Comparison of ENCODE assay signal across 18 cellular contexts in the genomic region with DNA sequence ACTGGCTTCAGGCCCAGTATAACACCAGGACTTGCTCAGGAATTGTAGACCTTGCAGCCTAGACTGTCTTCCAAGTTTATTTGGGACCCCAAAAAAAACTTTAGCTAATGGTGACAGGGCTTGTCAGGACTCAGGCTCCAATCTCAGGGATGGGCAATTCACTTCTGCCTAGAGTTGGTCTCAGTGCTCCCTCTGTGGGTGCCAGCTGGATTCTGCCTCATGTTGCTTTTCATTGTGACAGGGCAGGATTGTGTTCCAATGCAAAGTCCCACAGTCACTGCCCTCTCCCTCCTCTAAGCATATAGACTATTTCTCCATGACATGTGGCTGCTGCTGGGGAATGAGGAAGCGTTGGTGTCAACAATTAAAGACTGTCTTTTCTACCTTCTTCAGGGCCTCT.
DNase-seq lines count a peak whose midpoint lies in the region; ATAC-seq and TF ChIP-seq lines count a peak whose summit lies in the region.
"Had no signal": no experiment of that assay in that cellular context is flagged by ENCODE, and none has a peak within 500 bp of the region (broad histone marks: within the 10 kb centered on the region; RNA-seq: fewer than 3 reads in every experiment).

No MANE protein-coding gene starts in this region.

- H3K36me3 Mint-ChIP-seq in WTC11 = no peaks in the 10 kb centered on the region
- H3K36me3 Mint-ChIP-seq: CD14-positive monocyte; CD4-positive, alpha-beta memory T cell had no signal

- peaks cover 22% of the 10 kb centered on the region for H3K9me3 Mint-ChIP-seq in WTC11

- WGBS in mesendoderm (ENCODE audit: extremely low coverage, insufficient coverage, low lambda C conversion rate) = no CpG with 5 or more reads among the region's 1 CpG

- no peaks in the 10 kb centered on the region for H3K79me2 ChIP-seq in mesendoderm (ENCODE audit: control insufficient read depth, insufficient read depth, low read length)

- no peaks in the 10 kb centered on the region for H3K4me1 Mint-ChIP-seq in WTC11
- H3K4me1 Mint-ChIP-seq: CD14-positive monocyte; CD4-positive, alpha-beta memory T cell had no signal

- H3K4me3 Mint-ChIP-seq in WTC11 = no peak overlapping the region
- H3K4me3 Mint-ChIP-seq: CD14-positive monocyte; CD4-positive, alpha-beta memory T cell had no signal

- ATAC-seq in WTC11 (peak; percentile 69), HG02588 (IDR thresholded peaks at IDR 0.05; ENCODE audit: unreplicated experiment) (no peak)
- ATAC-seq: A549, K562 had no signal

- H4K8ac ChIP-seq in mesendoderm (ENCODE audit: low read depth, low read length) = no peak overlapping the region

- H3K4me3 ChIP-seq in mesendoderm (ENCODE audit: low read length) = no peak overlapping the region
- H3K4me3 ChIP-seq: A549, BLaER1, K562 had no signal

- H3K36me3 ChIP-seq in mesendoderm (ENCODE audit: control insufficient read depth, insufficient read depth, low read length) = no peaks in the 10 kb centered on the region
- H3K36me3 ChIP-seq: BLaER1 had no signal

- H3K4me2 ChIP-seq in mesendoderm (ENCODE audit: low read length) = no peak overlapping the region
- H3K4me2 ChIP-seq: A549, BLaER1 had no signal

- H2BK120ac ChIP-seq in mesendoderm (ENCODE audit: low read depth, low read length) = no peak overlapping the region

- H3K27ac Mint-ChIP-seq in WTC11 = no peak overlapping the region
- H3K27ac Mint-ChIP-seq: CD4-positive, alpha-beta memory T cell had no signal

- POLR2A ChIA-PET in WTC11 (lab: Charles Lee) = no interaction called here

- H2BK5ac ChIP-seq in mesendoderm (ENCODE audit: low read length) = no peak overlapping the region

- CTCF ChIA-PET in WTC11 (lab: Charles Lee) = interaction anchor here (1.1 kb wide), 1 partner anchor 1442 kb away, joined by 3 read pairs; no protein-coding TSS in a partner anchor

- H4K5ac ChIP-seq in mesendoderm (ENCODE audit: low read length) = no peak overlapping the region

- no peak overlapping the region for H3K27ac ChIP-seq in mesendoderm (ENCODE audit: low read depth, low read length)
- H3K27ac ChIP-seq: 22Rv1, A549, BLaER1, HL-60 had no signal

- H3K4me1 ChIP-seq in mesendoderm (ENCODE audit: control insufficient read depth, low read depth, low read length) = no peaks in the 10 kb centered on the region
- H3K4me1 ChIP-seq: A549, BLaER1 had no signal

- H3K27me3 Mint-ChIP-seq in WTC11 (ENCODE audit: low read depth) = no peaks in the 10 kb centered on the region
- H3K27me3 Mint-ChIP-seq: CD4-positive, alpha-beta memory T cell had no signal

- DNase-seq in DMS53 (lab: John Stamatoyannopoulos, UW) (peak; percentile 4), DMS53 treated with DMSO at 0.1 percent for 48 hours (lab: John Stamatoyannopoulos, UW; ENCODE audit: unreplicated experiment) (no peak), WTC11 (ENCODE audit: low spot score) (no peak), mesendoderm (peak; percentile 42)
- no peak for DNase-seq in stimulated activated CD8-positive, alpha-beta memory T cell treated with anti-CD3 and anti-CD28 coated beads, Interleukin-4, amount 100 ng/mL, for 48 hours
- DNase-seq in activated CD8-positive, alpha-beta memory T cell treated with anti-CD3 and anti-CD28 coated beads for 24 hours = no peak
- DNase-seq: AML-193; CD4-positive, alpha-beta memory T cell; DMS153; HCEC 1CT; IMR-90 had no signal

- no peak for TF ChIP-seq CTCF in WTC11 (IDR thresholded peaks at IDR 0.05)

- H3K23ac ChIP-seq in mesendoderm (ENCODE audit: low read length) = no peak overlapping the region

- no peak overlapping the region for H3K9ac ChIP-seq in mesendoderm (ENCODE audit: low read length)
- H3K9ac ChIP-seq: BLaER1 had no signal

- H3K4ac ChIP-seq in mesendoderm (ENCODE audit: low read depth, low read length) = no peak overlapping the region

- H2BK15ac ChIP-seq in mesendoderm (replicated peaks; ENCODE audit: low read depth) = no peak overlapping the region

- no peaks in the 10 kb centered on the region for H3K79me1 ChIP-seq in mesendoderm (ENCODE audit: low read length)

- no peak overlapping the region for H3K18ac ChIP-seq in mesendoderm (ENCODE audit: low read length)

- H2AK5ac ChIP-seq in mesendoderm (ENCODE audit: low read length) = no peak overlapping the region

- no peak overlapping the region for H3K56ac ChIP-seq in mesendoderm (ENCODE audit: low read length)

- H3K27me3 ChIP-seq in mesendoderm (ENCODE audit: insufficient read depth, low read length, poor library complexity) = no peaks in the 10 kb centered on the region
- H3K27me3 ChIP-seq: BLaER1 had no signal

TF ChIP-seq in WTC11, 78 proteins besides CTCF, POLR2A, EP300 and RAD21 (continues in another document):
- TF ChIP-seq, protein P1, sequence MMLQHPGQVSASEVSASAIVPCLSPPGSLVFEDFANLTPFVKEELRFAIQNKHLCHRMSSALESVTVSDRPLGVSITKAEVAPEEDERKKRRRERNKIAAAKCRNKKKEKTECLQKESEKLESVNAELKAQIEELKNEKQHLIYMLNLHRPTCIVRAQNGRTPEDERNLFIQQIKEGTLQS (CRISPR knock-in tag; conservative IDR thresholded peaks at IDR 0.05) = no peak
- TF ChIP-seq HMGA2 (CRISPR knock-in tag; IDR thresholded peaks at IDR 0.05) = no peak
- no peak for TF ChIP-seq TP53 (CRISPR knock-in tag; IDR thresholded peaks at IDR 0.05)
- TF ChIP-seq, protein P2, sequence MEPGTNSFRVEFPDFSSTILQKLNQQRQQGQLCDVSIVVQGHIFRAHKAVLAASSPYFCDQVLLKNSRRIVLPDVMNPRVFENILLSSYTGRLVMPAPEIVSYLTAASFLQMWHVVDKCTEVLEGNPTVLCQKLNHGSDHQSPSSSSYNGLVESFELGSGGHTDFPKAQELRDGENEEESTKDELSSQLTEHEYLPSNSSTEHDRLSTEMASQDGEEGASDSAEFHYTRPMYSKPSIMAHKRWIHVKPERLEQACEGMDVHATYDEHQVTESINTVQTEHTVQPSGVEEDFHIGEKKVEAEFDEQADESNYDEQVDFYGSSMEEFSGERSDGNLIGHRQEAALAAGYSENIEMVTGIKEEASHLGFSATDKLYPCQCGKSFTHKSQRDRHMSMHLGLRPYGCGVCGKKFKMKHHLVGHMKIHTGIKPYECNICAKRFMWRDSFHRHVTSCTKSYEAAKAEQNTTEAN (CRISPR knock-in tag; IDR thresholded peaks at IDR 0.05) = no peak
- no peak for TF ChIP-seq EMX1 (CRISPR knock-in tag; IDR thresholded peaks at IDR 0.05)
- no peak for TF ChIP-seq TCF7 (CRISPR knock-in tag; IDR thresholded peaks at IDR 0.05; ENCODE audit: low read depth)
- TF ChIP-seq, protein P3, sequence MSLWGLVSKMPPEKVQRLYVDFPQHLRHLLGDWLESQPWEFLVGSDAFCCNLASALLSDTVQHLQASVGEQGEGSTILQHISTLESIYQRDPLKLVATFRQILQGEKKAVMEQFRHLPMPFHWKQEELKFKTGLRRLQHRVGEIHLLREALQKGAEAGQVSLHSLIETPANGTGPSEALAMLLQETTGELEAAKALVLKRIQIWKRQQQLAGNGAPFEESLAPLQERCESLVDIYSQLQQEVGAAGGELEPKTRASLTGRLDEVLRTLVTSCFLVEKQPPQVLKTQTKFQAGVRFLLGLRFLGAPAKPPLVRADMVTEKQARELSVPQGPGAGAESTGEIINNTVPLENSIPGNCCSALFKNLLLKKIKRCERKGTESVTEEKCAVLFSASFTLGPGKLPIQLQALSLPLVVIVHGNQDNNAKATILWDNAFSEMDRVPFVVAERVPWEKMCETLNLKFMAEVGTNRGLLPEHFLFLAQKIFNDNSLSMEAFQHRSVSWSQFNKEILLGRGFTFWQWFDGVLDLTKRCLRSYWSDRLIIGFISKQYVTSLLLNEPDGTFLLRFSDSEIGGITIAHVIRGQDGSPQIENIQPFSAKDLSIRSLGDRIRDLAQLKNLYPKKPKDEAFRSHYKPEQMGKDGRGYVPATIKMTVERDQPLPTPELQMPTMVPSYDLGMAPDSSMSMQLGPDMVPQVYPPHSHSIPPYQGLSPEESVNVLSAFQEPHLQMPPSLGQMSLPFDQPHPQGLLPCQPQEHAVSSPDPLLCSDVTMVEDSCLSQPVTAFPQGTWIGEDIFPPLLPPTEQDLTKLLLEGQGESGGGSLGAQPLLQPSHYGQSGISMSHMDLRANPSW (CRISPR knock-in tag; conservative IDR thresholded peaks at IDR 0.05; ENCODE audit: low read depth) = no peak
- TF ChIP-seq NR2C2 (CRISPR knock-in tag; IDR thresholded peaks at IDR 0.05) = no peak
- TF ChIP-seq, protein P4, sequence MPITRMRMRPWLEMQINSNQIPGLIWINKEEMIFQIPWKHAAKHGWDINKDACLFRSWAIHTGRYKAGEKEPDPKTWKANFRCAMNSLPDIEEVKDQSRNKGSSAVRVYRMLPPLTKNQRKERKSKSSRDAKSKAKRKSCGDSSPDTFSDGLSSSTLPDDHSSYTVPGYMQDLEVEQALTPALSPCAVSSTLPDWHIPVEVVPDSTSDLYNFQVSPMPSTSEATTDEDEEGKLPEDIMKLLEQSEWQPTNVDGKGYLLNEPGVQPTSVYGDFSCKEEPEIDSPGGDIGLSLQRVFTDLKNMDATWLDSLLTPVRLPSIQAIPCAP (CRISPR knock-in tag; IDR thresholded peaks at IDR 0.05) = no peak
- TF ChIP-seq FOXP1 (CRISPR knock-in tag; IDR thresholded peaks at IDR 0.05; ENCODE audit: borderline replicate concordance) = no peak
- TF ChIP-seq, protein P5, sequence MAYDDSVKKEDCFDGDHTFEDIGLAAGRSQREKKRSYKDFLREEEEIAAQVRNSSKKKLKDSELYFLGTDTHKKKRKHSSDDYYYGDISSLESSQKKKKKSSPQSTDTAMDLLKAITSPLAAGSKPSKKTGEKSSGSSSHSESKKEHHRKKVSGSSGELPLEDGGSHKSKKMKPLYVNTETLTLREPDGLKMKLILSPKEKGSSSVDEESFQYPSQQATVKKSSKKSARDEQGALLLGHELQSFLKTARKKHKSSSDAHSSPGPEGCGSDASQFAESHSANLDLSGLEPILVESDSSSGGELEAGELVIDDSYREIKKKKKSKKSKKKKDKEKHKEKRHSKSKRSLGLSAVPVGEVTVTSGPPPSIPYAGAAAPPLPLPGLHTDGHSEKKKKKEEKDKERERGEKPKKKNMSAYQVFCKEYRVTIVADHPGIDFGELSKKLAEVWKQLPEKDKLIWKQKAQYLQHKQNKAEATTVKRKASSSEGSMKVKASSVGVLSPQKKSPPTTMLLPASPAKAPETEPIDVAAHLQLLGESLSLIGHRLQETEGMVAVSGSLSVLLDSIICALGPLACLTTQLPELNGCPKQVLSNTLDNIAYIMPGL (CRISPR knock-in tag; IDR thresholded peaks at IDR 0.05) = no peak
- no peak for TF ChIP-seq SOX15 (CRISPR knock-in tag; IDR thresholded peaks at IDR 0.05)
- no peak for TF ChIP-seq JUN (CRISPR knock-in tag; IDR thresholded peaks at IDR 0.05)
- no peak for TF ChIP-seq ZNF138 (CRISPR knock-in tag; conservative IDR thresholded peaks at IDR 0.05)
- TF ChIP-seq, protein P6, sequence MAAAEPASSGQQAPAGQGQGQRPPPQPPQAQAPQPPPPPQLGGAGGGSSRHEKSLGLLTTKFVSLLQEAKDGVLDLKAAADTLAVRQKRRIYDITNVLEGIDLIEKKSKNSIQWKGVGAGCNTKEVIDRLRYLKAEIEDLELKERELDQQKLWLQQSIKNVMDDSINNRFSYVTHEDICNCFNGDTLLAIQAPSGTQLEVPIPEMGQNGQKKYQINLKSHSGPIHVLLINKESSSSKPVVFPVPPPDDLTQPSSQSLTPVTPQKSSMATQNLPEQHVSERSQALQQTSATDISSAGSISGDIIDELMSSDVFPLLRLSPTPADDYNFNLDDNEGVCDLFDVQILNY (CRISPR knock-in tag; IDR thresholded peaks at IDR 0.05) = no peak

Comparison
In these comparisons a context has a peak if more than half of its experiments do, and no peak if none do; other contexts are left out.
1. DNase-seq: peak in DMS53 (single experiment) and mesendoderm (single experiment); none in DMS53 treated with DMSO at 0.1 percent for 48 hours (single experiment), WTC11 (single experiment), stimulated activated CD8-positive, alpha-beta memory T cell treated with anti-CD3 and anti-CD28 coated beads, Interleukin-4, amount 100 ng/mL, for 48 hours (single experiment) and activated CD8-positive, alpha-beta memory T cell treated with anti-CD3 and anti-CD28 coated beads for 24 hours (single experiment).